In the genomic region with DNA sequence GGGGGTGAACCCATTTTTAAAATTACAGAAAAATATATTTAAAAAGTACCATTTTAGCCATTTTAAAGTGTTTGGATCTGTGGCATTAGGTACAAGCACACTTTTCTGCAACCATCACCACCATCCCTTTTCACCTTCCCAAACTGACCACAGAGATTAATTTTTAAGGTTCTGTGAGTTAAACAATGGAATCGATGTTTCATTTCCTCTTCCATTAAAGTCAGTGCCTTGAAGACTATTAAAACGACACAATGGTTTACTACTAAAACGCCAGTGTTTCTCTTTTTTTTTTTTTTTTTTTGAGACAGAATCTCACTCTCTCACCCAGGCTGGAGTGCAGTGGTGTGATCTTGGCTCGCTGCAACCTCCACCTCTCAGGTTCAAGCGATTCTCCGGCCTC, we compare ENCODE assay signal across 17 cellular contexts.
DNase-seq lines count a peak whose midpoint lies in the region; ATAC-seq lines count a peak whose summit lies in the region.
"Had no signal": no experiment of that assay in that cellular context is flagged by ENCODE, and none has a peak within 500 bp of the region (broad histone marks: within the 10 kb centered on the region; RNA-seq: fewer than 3 reads in every experiment).

No MANE protein-coding gene starts in this region.

- no peaks in the 10 kb centered on the region for H3K9me3 ChIP-seq in effector memory CD4-positive, alpha-beta T cell (ENCODE audit: control insufficient read depth, low read length)
- no peaks in the 10 kb centered on the region for H3K9me3 ChIP-seq in subcutaneous abdominal adipose tissue (ENCODE audit: control insufficient read depth in 5 of 5, low read length in 5 of 5)
- H3K9me3 ChIP-seq: ascending aorta, Caco-2 had no signal

- peaks cover 52% of the 10 kb centered on the region for H3K4me1 ChIP-seq in effector memory CD4-positive, alpha-beta T cell (ENCODE audit: control insufficient read depth, insufficient read depth, low read length, poor library complexity, severe bottlenecking)
- H3K4me1 ChIP-seq in subcutaneous abdominal adipose tissue (ENCODE audit: control insufficient read depth in 5 of 5, insufficient read depth in 5 of 5, low read length in 5 of 5) = peaks cover 9 to 71% (median 24%) of the 10 kb centered on the region in 5 donors
- H3K4me1 ChIP-seq: ascending aorta, Caco-2 had no signal

- peaks cover 57% of the 10 kb centered on the region for H3K36me3 ChIP-seq in effector memory CD4-positive, alpha-beta T cell (ENCODE audit: control insufficient read depth, insufficient read depth, low read length)
- H3K36me3 ChIP-seq in subcutaneous abdominal adipose tissue (ENCODE audit: control insufficient read depth in 5 of 5, insufficient read depth in 5 of 5, low read length in 5 of 5) = peaks cover 0 to 18% (median 6%) of the 10 kb centered on the region in 5 donors
- H3K36me3 ChIP-seq: ascending aorta had no signal

- peak overlapping the region; percentile 99 for H3K27ac Mint-ChIP-seq in activated naive CD4-positive, alpha-beta T cell treated with anti-CD3 and anti-CD28 coated beads, Interleukin-2, amount 50 U/mL, for 24 hours
- peak overlapping the region in 1 of 2 donors; percentile 97 for H3K27ac Mint-ChIP-seq in activated naive CD4-positive, alpha-beta T cell treated with anti-CD3 and anti-CD28 coated beads, Interleukin-2, amount 50 U/mL, for 72 hours

- H3K27ac ChIP-seq in effector memory CD4-positive, alpha-beta T cell (ENCODE audit: insufficient read depth, low read length, poor library complexity, severe bottlenecking) = peak overlapping the region; percentile 93
- H3K27ac ChIP-seq in subcutaneous abdominal adipose tissue (ENCODE audit: low read depth, low read length) = peak overlapping the region; percentile 84
- H3K27ac ChIP-seq: PC-9 had no signal

- no peak overlapping the region for H3K9ac ChIP-seq in subcutaneous abdominal adipose tissue (ENCODE audit: low read length in 5 of 5)

- H3K27me3 Mint-ChIP-seq in activated naive CD4-positive, alpha-beta T cell treated with anti-CD3 and anti-CD28 coated beads, Interleukin-2, amount 50 U/mL, for 24 hours = no peaks in the 10 kb centered on the region

- peaks cover 84% of the 10 kb centered on the region for H3K4me1 Mint-ChIP-seq in activated naive CD4-positive, alpha-beta T cell treated with anti-CD3 and anti-CD28 coated beads, Interleukin-2, amount 50 U/mL, for 24 hours

- no peak for ATAC-seq in activated naive CD4-positive, alpha-beta T cell treated with anti-CD3 and anti-CD28 coated beads, Interleukin-2, amount 50 U/mL, for 72 hours

- no peak overlapping the region for H3K4me3 ChIP-seq in effector memory CD4-positive, alpha-beta T cell (ENCODE audit: insufficient read depth, low read depth, low read length, poor library complexity, severe bottlenecking)
- no peak overlapping the region for H3K4me3 ChIP-seq in subcutaneous abdominal adipose tissue (ENCODE audit: low read depth in 1 of 5, low read length in 5 of 5)
- H3K4me3 ChIP-seq: PC-9 had no signal

- no peaks in the 10 kb centered on the region for H3K9me3 Mint-ChIP-seq in activated naive CD4-positive, alpha-beta T cell treated with anti-CD3 and anti-CD28 coated beads, Interleukin-2, amount 50 U/mL, for 24 hours
- H3K9me3 Mint-ChIP-seq in activated naive CD4-positive, alpha-beta T cell treated with anti-CD3 and anti-CD28 coated beads, Interleukin-2, amount 50 U/mL, for 72 hours = no peaks in the 10 kb centered on the region

- peaks cover 13% of the 10 kb centered on the region for H3K36me3 Mint-ChIP-seq in activated naive CD4-positive, alpha-beta T cell treated with anti-CD3 and anti-CD28 coated beads, Interleukin-2, amount 50 U/mL, for 24 hours
- peaks cover 37 to 44% of the 10 kb centered on the region in 2 donors for H3K36me3 Mint-ChIP-seq in activated naive CD4-positive, alpha-beta T cell treated with anti-CD3 and anti-CD28 coated beads, Interleukin-2, amount 50 U/mL, for 72 hours

- H3K27me3 ChIP-seq in effector memory CD4-positive, alpha-beta T cell (replicated peaks; ENCODE audit: control insufficient read depth, insufficient read depth, low read length, poor library complexity, severe bottlenecking) = no peaks in the 10 kb centered on the region
- H3K27me3 ChIP-seq in subcutaneous abdominal adipose tissue (ENCODE audit: control insufficient read depth in 5 of 5, insufficient read depth in 4 of 5, low read length in 5 of 5) = no peaks in the 10 kb centered on the region
- H3K27me3 ChIP-seq: ascending aorta had no signal

- H3K4me3 Mint-ChIP-seq in activated naive CD4-positive, alpha-beta T cell treated with anti-CD3 and anti-CD28 coated beads, Interleukin-2, amount 50 U/mL, for 24 hours = no peak overlapping the region

- DNase-seq in activated naive CD4-positive, alpha-beta T cell treated with anti-CD3 and anti-CD28 coated beads, Interleukin-2, amount 50 U/mL, for 72 hours (ENCODE audit: low spot score in 2 of 2) = no peak
- peak; percentile 11 for DNase-seq in NOMO-1 treated with dmso at 0.1 percent for 144 hours (lab: John Stamatoyannopoulos, UW; ENCODE audit: unreplicated experiment)
- no peak for DNase-seq in effector memory CD4-positive, alpha-beta T cell
- no peak for DNase-seq in central memory CD4-positive, alpha-beta T cell
- DNase-seq in T-helper 9 cell = no peak
- DNase-seq in OCI-M2 (lab: John Stamatoyannopoulos, UW; ENCODE audit: unreplicated experiment) = no peak
- DNase-seq: activated CD8-positive, alpha-beta memory T cell treated with anti-CD3 and anti-CD28 coated beads for 24 hours; Caco-2; IMR-90; NCI-H1930; NCI-H510A; nucleus accumbens; PC-9; stimulated activated naive CD4-positive, alpha-beta T cell treated with Interleukin-2 at 50 U/mL for 16 hours had no signal
